In genomic region chr9:6147847-6148246, GRCh38 we compare ENCODE assay signal across 24 cellular contexts.
"Had no signal": no experiment of that assay in that cellular context is flagged by ENCODE, and none has a peak within 500 bp of the region (broad histone marks: within the 10 kb centered on the region; RNA-seq: fewer than 3 reads in every experiment).

No MANE protein-coding gene starts in this region.

- DNase-seq: activated CD4-positive, alpha-beta memory T cell treated with anti-CD3 and anti-CD28 coated beads, Interleukin-2, amount 10 ng/mL, durations not matched to agents 7 days and 5 days; activated CD4-positive, alpha-beta T cell treated with anti-CD3 and anti-CD28 coated beads for 36 hours; activated CD4-positive, alpha-beta T cell treated with anti-CD3 and anti-CD28 coated beads, Interleukin-2, amount 50 U/mL, for 1 hour; activated CD4-positive, CD25-positive, alpha-beta regulatory T cell; activated CD8-positive, alpha-beta memory T cell treated with anti-CD3 and anti-CD28 coated beads, Interleukin-2, amount 50 U/mL, for 4 hours; activated gamma-delta T cell treated with Interleukin-2 at 50 U/mL for 16 hours; activated naive CD4-positive, alpha-beta T cell treated with anti-CD3 and anti-CD28 coated beads, Interleukin-2, amount 10 ng/mL, durations not matched to agents 7 days and 5 days; activated naive CD8-positive, alpha-beta T cell treated with anti-CD3 and anti-CD28 coated beads for 36 hours; activated T-cell treated with anti-CD3 and anti-CD28 coated beads, Interleukin-2, amount 50 U/mL, for 72 hours; Karpas-422; MV-4-11; NCI-H1092 treated with DMSO at 0.1 percent for 48 hours; NCI-H1417 treated with DMSO at 0.1 percent for 48 hours; NCI-H1694; NCI-H2029; NCI-H2107; NCI-H345; NCI-H510A; NCI-H526 treated with DMSO at 0.1 percent for 48 hours; NCI-H82; NK-92 treated with Interleukin-12 subunit alpha and Interleukin-12 subunit beta, amount 100 ng/mL, for 24 hours; SHP77 treated with DMSO at 0.1 percent for 48 hours had no signal

- H3K36me3 ChIP-seq: cardiac muscle cell had no signal

- ATAC-seq: activated CD4-positive, alpha-beta T cell treated with anti-CD3 and anti-CD28 coated beads for 36 hours had no signal

- H3K4me3 ChIP-seq: cardiac muscle cell had no signal

- H3K27me3 ChIP-seq: cardiac muscle cell had no signal

- H3K27ac ChIP-seq: cardiac muscle cell, VCaP had no signal
